In genomic region chr14:31420319-31421081, GRCh38 we compare ENCODE assay signal across 8 cellular contexts. TPM values are rescaled to one million over a fixed set of nuclear protein-coding genes. Genes with fewer than 3 reads are reported as not detected.
DNase-seq lines count a peak whose midpoint lies in the region; ATAC-seq and TF ChIP-seq lines count a peak whose summit lies in the region.

Gene HEATR5A (minus strand): TSS chr14:31420550. CDS start chr14:31402975, 17,575 bp downstream.

- peak within 1 kb of the TSS; percentile 79 for H3K4me3 ChIP-seq in Caco-2 (ENCODE audit: low read depth, low read length)

- no peaks in the 10 kb centered on the region for H3K9me3 ChIP-seq in Caco-2

- H3K4me1 ChIP-seq in Caco-2: no peaks in the 10 kb centered on the region

- CTCF ChIA-PET in Caco-2 (lab: Charles Lee): interaction anchor here (0.6 to 1.2 kb wide), 6 partner anchors 11 to 213 kb away, joined by 3 to 11 read pairs (median 6); partner anchors contain the start of gene HECTD1
- CTCF ChIA-PET in activated CD8-positive, alpha-beta memory T cell treated with anti-CD3 and anti-CD28 coated beads for 36 hours (lab: Charles Lee): interaction anchor here (0.8 to 1.0 kb wide), 6 partner anchors 8 to 37 kb away, joined by 3 to 5 read pairs (median 4); partner anchors contain the start of gene DTD2

- intact Hi-C loops in Caco-2 (cut with micrococcal nuclease; ENCODE audit: unreplicated experiment): loop anchor here (1.0 kb wide), 2 partner anchors 21 to 37 kb away; partner anchors contain the start of gene DTD2

- no peaks in the 10 kb centered on the region for H3K36me3 ChIP-seq in Caco-2 (ENCODE audit: control insufficient read depth, insufficient read depth, low read length)

- H3K36me3 Mint-ChIP-seq in Caco-2 (ENCODE audit: insufficient read depth, unreplicated experiment): peaks cover 13% of the 10 kb centered on the region
- peaks cover 4% of the 10 kb centered on the region for H3K36me3 Mint-ChIP-seq in effector memory CD8-positive, alpha-beta T cell (ENCODE audit: insufficient read depth)
- peaks cover 2% of the 10 kb centered on the region for H3K36me3 Mint-ChIP-seq in memory B cell

- no TSS peak for BruUV-seq in Caco-2 (replicated peaks; lab: Mats Ljungman, UMichigan)

- POLR2A ChIA-PET in Caco-2 (lab: Charles Lee): interaction anchor here (0.6 to 2.5 kb wide), 15 partner anchors 10 to 656 kb away, joined by 3 to 15 read pairs (median 4); partner anchors contain the start of genes ARHGAP5, DTD2 and STRN3
- POLR2A ChIA-PET in activated CD8-positive, alpha-beta memory T cell treated with anti-CD3 and anti-CD28 coated beads for 36 hours (lab: Charles Lee): interaction anchor here (0.5 to 2.5 kb wide), 6 partner anchors 20 to 657 kb away, joined by 3 to 14 read pairs (median 6); partner anchors contain the start of genes DTD2 and HECTD1

- peak in 1 of 2 experiments; percentile 31 for TF ChIP-seq CTCF in Caco-2 (IDR thresholded peaks at IDR 0.05; ENCODE audit: insufficient read depth in 1 of 2, low read depth in 1 of 2, low read length in 1 of 2, severe bottlenecking in 1 of 2, unreplicated experiment in 1 of 2)

- H3K4me3 Mint-ChIP-seq in Caco-2 (ENCODE audit: unreplicated experiment) (peak within 1 kb of the TSS; percentile 93), memory B cell (peak within 1 kb of the TSS; percentile 99)
- H3K4me3 Mint-ChIP-seq in effector memory CD8-positive, alpha-beta T cell: peak within 1 kb of the TSS; percentile 97

- H3K4me1 Mint-ChIP-seq in Caco-2 (ENCODE audit: low read depth, unreplicated experiment) (peaks cover 17% of the 10 kb centered on the region), memory B cell (peaks cover 16% of the 10 kb centered on the region)
- H3K4me1 Mint-ChIP-seq in effector memory CD8-positive, alpha-beta T cell (ENCODE audit: low read depth in 2 of 2): peaks cover 17 to 21% of the 10 kb centered on the region in 2 donors

- H3K27ac Mint-ChIP-seq in Caco-2 (ENCODE audit: unreplicated experiment): peak within 1 kb of the TSS; percentile 89
- H3K27ac Mint-ChIP-seq in effector memory CD8-positive, alpha-beta T cell: peak within 1 kb of the TSS; percentile 97
- H3K27ac Mint-ChIP-seq in memory B cell: peak within 1 kb of the TSS; percentile 95

- DNase-seq in Caco-2 (peak; percentile 95 to 98), HT-29 (ENCODE audit: low spot score) (peak; percentile 90), memory B cell (ENCODE audit: low spot score in 2 of 2) (peak; percentile 94 to 96)
- DNase-seq in NK-92 treated with Interleukin-12 subunit alpha and Interleukin-12 subunit beta, amount 100 ng/mL, for 24 hours (lab: John Stamatoyannopoulos, UW): peak; percentile 89
- DNase-seq in effector memory CD8-positive, alpha-beta T cell: peak; percentile 93 to 95 (median 94)
- peak; percentile 86 for DNase-seq in stimulated activated CD8-positive, alpha-beta memory T cell treated with anti-CD3 and anti-CD28 coated beads, Interleukin-12 subunit alpha, Interleukin-12 subunit beta, amount 100 ng/mL, for 1 hour (ENCODE audit: low read depth)

- H3K27me3 Mint-ChIP-seq in Caco-2 (ENCODE audit: insufficient read depth, unreplicated experiment): no peaks in the 10 kb centered on the region
- no peaks in the 10 kb centered on the region for H3K27me3 Mint-ChIP-seq in effector memory CD8-positive, alpha-beta T cell
- no peaks in the 10 kb centered on the region for H3K27me3 Mint-ChIP-seq in memory B cell

- H3K27me3 ChIP-seq in Caco-2 (replicated peaks; ENCODE audit: control insufficient read depth, insufficient read depth, low read length): no peaks in the 10 kb centered on the region

- H3K9me3 Mint-ChIP-seq in Caco-2 (ENCODE audit: unreplicated experiment) (no peaks in the 10 kb centered on the region), memory B cell (no peaks in the 10 kb centered on the region)
- H3K9me3 Mint-ChIP-seq in effector memory CD8-positive, alpha-beta T cell: no peaks in the 10 kb centered on the region

- ATAC-seq in GM21360 (IDR thresholded peaks at IDR 0.05; ENCODE audit: unreplicated experiment): peak; percentile 98
- peak; percentile 97 for ATAC-seq in effector memory CD8-positive, alpha-beta T cell (replicated peaks)
- peak; percentile 96 for ATAC-seq in memory B cell (ENCODE audit: low read depth)

RNA-seq across cellular contexts. Expression of gene HEATR5A, which starts in this region (rescaled TPM):
- 41.9 and 55.6 TPM in 2 replicates for total RNA-seq in Caco-2 (2022)
- 4.1 and 5.8 TPM in 2 replicates for total RNA-seq in HT-29 (2014; rRNA removed; shearing (Covaris generic))
- 10 to 100 TPM; 17.1 to 18.2 TPM for total RNA-seq in activated CD8-positive, alpha-beta memory T cell treated with anti-CD3 and anti-CD28 coated beads for 36 hours

Comparison
In these comparisons a context has a peak if more than half of its experiments do, and no peak if none do; other contexts are left out.
1. Peak in every context shown above with its lines: DNase-seq, ATAC-seq and H3K4me3 ChIP-seq.